ENCODE assay signal across 21 cellular contexts in the genomic region with DNA sequence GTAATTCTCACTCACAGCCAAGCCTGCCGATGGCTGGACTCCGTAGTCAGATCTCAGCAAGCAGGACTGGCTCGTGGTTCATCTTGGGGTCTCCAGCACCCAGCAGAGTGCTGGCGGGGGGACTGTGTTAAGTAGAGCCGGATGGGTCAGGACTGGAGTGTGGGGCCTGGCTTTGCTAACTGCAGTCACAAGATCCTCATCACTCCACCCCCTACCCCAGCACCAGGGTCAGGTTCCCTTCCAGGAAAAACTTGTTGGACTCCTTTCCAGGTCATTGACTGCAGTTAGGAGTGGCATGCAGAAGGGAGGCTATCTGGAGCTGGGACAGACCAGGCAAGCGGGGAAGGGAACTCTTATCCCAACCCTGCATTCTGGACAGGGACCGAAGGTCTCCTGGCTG. TPM values are rescaled to one million over a fixed set of nuclear protein-coding genes. Genes with fewer than 3 reads are reported as not detected.
DNase-seq lines count a peak whose midpoint lies in the region; ATAC-seq and TF ChIP-seq lines count a peak whose summit lies in the region.
"Had no signal": no experiment of that assay in that cellular context is flagged by ENCODE, and none has a peak within 500 bp of the region (broad histone marks: within the 10 kb centered on the region; RNA-seq: fewer than 3 reads in every experiment).

No MANE protein-coding gene starts in this region.

- no peak overlapping the region for H3K27ac Mint-ChIP-seq in activated T-helper 17 cell treated with anti-CD3 and anti-CD28 coated beads, Interleukin-2, amount 50 U/mL, for 72 hours
- H3K27ac Mint-ChIP-seq: activated CD8-positive, alpha-beta T cell treated with anti-CD3 and anti-CD28 coated beads, Interleukin-2, amount 10 ng/mL, durations not matched to agents 7 days and 5 days; CD4-positive, alpha-beta T cell had no signal

- peak overlapping the region; percentile 71 for H3K4me2 ChIP-seq in OCI-LY3 (ENCODE audit: low read length)

- H3K4me3 ChIP-seq in OCI-LY3 (ENCODE audit: low read length) (0 out of 2 replicates have a peak overlapping the region, but pooled peaks have one; percentile 5), skeletal muscle tissue (ENCODE audit: low read length in 3 of 3) (peak overlapping the region in 2 of 3 donors; percentile 55 to 63)

- TF ChIP-seq CTCF in OCI-LY3 (IDR thresholded peaks at IDR 0.05; ENCODE audit: low read depth, low read length) = no peak

- H3K9me3 ChIP-seq in OCI-LY3 (ENCODE audit: insufficient read depth, low read length) (no peaks in the 10 kb centered on the region), skeletal muscle tissue (ENCODE audit: control insufficient read depth in 3 of 3, low read length in 3 of 3) (no peaks in the 10 kb centered on the region)

- no peak for ATAC-seq in activated T-helper 17 cell treated with anti-CD3 and anti-CD28 coated beads, Interleukin-2, amount 50 U/mL, for 72 hours (replicated peaks)
- ATAC-seq: activated CD8-positive, alpha-beta T cell treated with anti-CD3 and anti-CD28 coated beads, Interleukin-2, amount 10 ng/mL, durations not matched to agents 7 days and 5 days; effector memory CD8-positive, alpha-beta T cell had no signal

- H4K20me1 ChIP-seq in OCI-LY3 (ENCODE audit: insufficient read depth, low read length) = peaks cover 98% of the 10 kb centered on the region

- H3K9ac ChIP-seq in OCI-LY3 (ENCODE audit: low read length) (no peak overlapping the region), skeletal muscle tissue (ENCODE audit: low read depth in 1 of 3, low read length in 3 of 3) (peak overlapping the region in 2 of 3 donors; percentile 43 to 68)

- H3K4me3 Mint-ChIP-seq in activated T-helper 17 cell treated with anti-CD3 and anti-CD28 coated beads, Interleukin-2, amount 50 U/mL, for 72 hours = no peak overlapping the region
- H3K4me3 Mint-ChIP-seq: activated CD8-positive, alpha-beta T cell treated with anti-CD3 and anti-CD28 coated beads, Interleukin-2, amount 10 ng/mL, durations not matched to agents 7 days and 5 days; CD4-positive, alpha-beta T cell; effector memory CD8-positive, alpha-beta T cell; immature natural killer cell had no signal

- H3K4me1 ChIP-seq in OCI-LY3 (ENCODE audit: low read length) (peaks cover 78% of the 10 kb centered on the region), skeletal muscle tissue (ENCODE audit: control insufficient read depth in 3 of 3, insufficient read depth in 3 of 3, low read length in 3 of 3) (peaks cover 39 to 55% (median 47%) of the 10 kb centered on the region in 3 donors)

- H3K27ac ChIP-seq in OCI-LY3 (ENCODE audit: low read length) (0 out of 2 replicates have a peak overlapping the region, but pooled peaks have one; percentile 80), skeletal muscle tissue (ENCODE audit: low read depth, low read length) (peak overlapping the region; percentile 73)
- H3K27ac ChIP-seq: 22Rv1, HL-60 had no signal

- H3K27me3 ChIP-seq in OCI-LY3 (ENCODE audit: low read depth, low read length) (no peaks in the 10 kb centered on the region), skeletal muscle tissue (ENCODE audit: control insufficient read depth in 3 of 3, insufficient read depth in 3 of 3, low read length in 3 of 3) (peaks cover 0 to 19% (median 3%) of the 10 kb centered on the region in 3 donors)

- DNase-seq in DMS53 (lab: John Stamatoyannopoulos, UW) (peak; percentile 30), DMS53 treated with DMSO at 0.1 percent for 48 hours (lab: John Stamatoyannopoulos, UW; ENCODE audit: unreplicated experiment) (no peak), kidney tubule cell (ENCODE audit: low spot score) (peak; percentile 26), NCI-H2171 treated with DMSO at 0.1 percent for 48 hours (lab: John Stamatoyannopoulos, UW) (no peak), NCI-H1092 (lab: John Stamatoyannopoulos, UW) (no peak)
- DNase-seq: activated CD8-positive, alpha-beta T cell treated with anti-CD3 and anti-CD28 coated beads, Interleukin-2, amount 10 ng/mL, durations not matched to agents 7 days and 5 days; CD4-positive, alpha-beta T cell; central memory CD4-positive, alpha-beta T cell; effector memory CD8-positive, alpha-beta T cell; EL; immature natural killer cell; NCI-H1694; NCI-H748 treated with DMSO at 0.1 percent for 48 hours; SHP77; substantia nigra; T1000 had no signal

- peaks cover 13% of the 10 kb centered on the region for H3K27me3 Mint-ChIP-seq in activated T-helper 17 cell treated with anti-CD3 and anti-CD28 coated beads, Interleukin-2, amount 50 U/mL, for 72 hours
- H3K27me3 Mint-ChIP-seq: effector memory CD8-positive, alpha-beta T cell had no signal

- peaks cover 91% of the 10 kb centered on the region for H3K36me3 ChIP-seq in OCI-LY3 (replicated peaks; ENCODE audit: low read depth, low read length)
- H3K36me3 ChIP-seq in skeletal muscle tissue (ENCODE audit: control insufficient read depth in 3 of 3, insufficient read depth in 3 of 3, low read length in 3 of 3) = no peaks in the 10 kb centered on the region

- peaks cover 20% of the 10 kb centered on the region for H3K4me1 Mint-ChIP-seq in activated T-helper 17 cell treated with anti-CD3 and anti-CD28 coated beads, Interleukin-2, amount 50 U/mL, for 72 hours

- H3K36me3 Mint-ChIP-seq in activated T-helper 17 cell treated with anti-CD3 and anti-CD28 coated beads, Interleukin-2, amount 50 U/mL, for 72 hours (ENCODE audit: low read depth) = no peaks in the 10 kb centered on the region
- H3K36me3 Mint-ChIP-seq: immature natural killer cell had no signal

- no peak overlapping the region for H2AFZ ChIP-seq in OCI-LY3 (ENCODE audit: low read depth, low read length)

- H3K79me2 ChIP-seq in OCI-LY3 (ENCODE audit: low read length) = peaks cover 100% of the 10 kb centered on the region

- H3K9me3 Mint-ChIP-seq in activated T-helper 17 cell treated with anti-CD3 and anti-CD28 coated beads, Interleukin-2, amount 50 U/mL, for 72 hours = no peaks in the 10 kb centered on the region
- H3K9me3 Mint-ChIP-seq: CD4-positive, alpha-beta T cell; effector memory CD8-positive, alpha-beta T cell; immature natural killer cell had no signal

RNA-seq across cellular contexts. Expression of a gene that starts 6.0 kb away (rescaled TPM):
- 1.0 TPM for total RNA-seq in skeletal muscle tissue
- total RNA-seq in activated T-helper 17 cell treated with anti-CD3 and anti-CD28 coated beads, Interleukin-2, amount 50 U/mL, for 72 hours = 10 to 100 TPM in 1 of 2 donors, 1 to 10 TPM in 1; 8.6 to 64.2 TPM

RNA-seq across cellular contexts. Expression of a gene that starts 59.3 kb away (rescaled TPM):
- 42.8 TPM for total RNA-seq in skeletal muscle tissue
- 10 to 100 TPM; 22.6 to 24.6 TPM for total RNA-seq in activated T-helper 17 cell treated with anti-CD3 and anti-CD28 coated beads, Interleukin-2, amount 50 U/mL, for 72 hours

Comparison
In these comparisons a context has a peak if more than half of its experiments do, and no peak if none do; other contexts are left out.
1. DNase-seq: peak in DMS53 (single experiment) and kidney tubule cell (single experiment); none in DMS53 treated with DMSO at 0.1 percent for 48 hours (single experiment), NCI-H2171 treated with DMSO at 0.1 percent for 48 hours (single experiment) and NCI-H1092 (single experiment).